Comparison of ENCODE assay signal across 33 cellular contexts in the genomic region with DNA sequence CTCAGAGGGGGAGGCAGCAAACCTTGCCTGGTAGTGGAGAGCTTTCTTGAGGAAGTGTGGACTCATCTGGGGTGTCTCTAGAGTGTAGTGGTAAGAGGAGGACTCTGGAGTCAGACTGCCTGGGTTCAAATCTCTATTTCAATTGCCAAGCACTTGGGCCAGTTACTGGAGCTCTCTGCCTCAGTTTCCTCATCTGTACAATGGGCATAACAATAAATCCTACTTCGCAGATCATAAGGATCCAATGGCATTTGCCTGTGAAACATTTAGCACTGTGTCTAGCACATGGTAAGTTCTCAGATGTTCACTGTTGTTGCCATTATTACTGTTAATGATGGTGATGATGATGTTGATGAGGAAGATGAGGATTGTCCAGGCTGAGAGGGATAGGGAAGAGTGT. TPM values are rescaled to one million over a fixed set of nuclear protein-coding genes. Genes with fewer than 3 reads are reported as not detected.
"Had no signal": no experiment of that assay in that cellular context is flagged by ENCODE, and none has a peak within 500 bp of the region (broad histone marks: within the 10 kb centered on the region; RNA-seq: fewer than 3 reads in every experiment).

No MANE protein-coding gene starts in this region.

- H3K27me3 ChIP-seq: colonic mucosa, left lung had no signal

- H3K27ac ChIP-seq: colonic mucosa, epithelial cell of prostate, esophagus squamous epithelium, gastrocnemius medialis, heart right ventricle, left lung, lower lobe of right lung had no signal

- H3K4me1 Mint-ChIP-seq: naive B cell had no signal

- DNase-seq: colonic mucosa; cortex of kidney; effector CD8-positive, alpha-beta T cell; effector memory CD8-positive, alpha-beta T cell; endodermal cell; erythroblast; esophagus squamous epithelium; foreskin fibroblast; gastrocnemius medialis; glutamatergic neuron; head of caudate nucleus; heart right ventricle; hippocampal formation; left cardiac atrium; left lung; left ventricle myocardium superior; lower lobe of right lung; mesenchymal stem cell; mucosa of descending colon; naive B cell had no signal

- H3K4me3 ChIP-seq: colonic mucosa, esophagus squamous epithelium, gastrocnemius medialis, heart right ventricle, left lung, lower lobe of right lung, mucosa of descending colon had no signal

- H3K4me1 ChIP-seq: colonic mucosa, esophagus squamous epithelium, gastrocnemius medialis, heart right ventricle, left lung, lower lobe of right lung had no signal

- H3K27ac Mint-ChIP-seq: dendritic cell treated with granulocyte-macrophage colony-stimulating factor and Interleukin-4, amounts not matched to agents 40 ng/mL and 50 ng/mL, for 4 days; effector memory CD8-positive, alpha-beta T cell; endodermal cell; mesothelial cell of epicardium; naive B cell had no signal

- H3K4me3 Mint-ChIP-seq: dendritic cell treated with granulocyte-macrophage colony-stimulating factor and Interleukin-4, amounts not matched to agents 40 ng/mL and 50 ng/mL, for 4 days; effector memory CD8-positive, alpha-beta T cell; endodermal cell; mesothelial cell of epicardium; naive B cell had no signal

- H3K36me3 ChIP-seq: colonic mucosa, esophagus squamous epithelium, gastrocnemius medialis, heart right ventricle, left lung, lower lobe of right lung had no signal

- FAIRE-seq: endometrium, islet of Langerhans, keratinocyte had no signal

- H3K36me3 Mint-ChIP-seq: mesothelial cell of epicardium, naive B cell had no signal

- H3K9me3 ChIP-seq: colonic mucosa, esophagus squamous epithelium, gastrocnemius medialis, heart right ventricle, left lung, lower lobe of right lung, mucosa of descending colon had no signal

- H3K9me3 Mint-ChIP-seq: dendritic cell treated with granulocyte-macrophage colony-stimulating factor and Interleukin-4, amounts not matched to agents 40 ng/mL and 50 ng/mL, for 4 days; effector memory CD8-positive, alpha-beta T cell; endodermal cell; mesothelial cell of epicardium; naive B cell had no signal

- ATAC-seq: effector memory CD8-positive, alpha-beta T cell; esophagus mucosa; gastrocnemius medialis; heart right ventricle; left cardiac atrium; left lung; left ventricle myocardium superior; lower lobe of right lung; mucosa of descending colon had no signal

RNA-seq across cellular contexts. Expression of gene WFDC1, which starts 23.6 kb away (rescaled TPM):
- total RNA-seq: dermis microvascular lymphatic vessel endothelial cell, glomerular endothelial cell, lung microvascular endothelial cell had no signal
- polyA plus RNA-seq: keratinocyte had no signal

RNA-seq across cellular contexts. Expression of gene KCNG4, which starts 31.2 kb away (rescaled TPM):
- total RNA-seq: colonic mucosa, dermis microvascular lymphatic vessel endothelial cell, endodermal cell, esophagus mucosa, esophagus squamous epithelium, gastrocnemius medialis, glomerular endothelial cell, heart right ventricle, kidney epithelial cell, left cardiac atrium, left lung, left ventricle myocardium superior, lower leg skin, lower lobe of right lung, lung microvascular endothelial cell, mesenteric fat pad, mesothelial cell of epicardium, mucosa of descending colon had no signal
- polyA plus RNA-seq: heart right ventricle, keratinocyte had no signal
